1 cellular context compared by ENCODE assay signal in the genomic region with DNA sequence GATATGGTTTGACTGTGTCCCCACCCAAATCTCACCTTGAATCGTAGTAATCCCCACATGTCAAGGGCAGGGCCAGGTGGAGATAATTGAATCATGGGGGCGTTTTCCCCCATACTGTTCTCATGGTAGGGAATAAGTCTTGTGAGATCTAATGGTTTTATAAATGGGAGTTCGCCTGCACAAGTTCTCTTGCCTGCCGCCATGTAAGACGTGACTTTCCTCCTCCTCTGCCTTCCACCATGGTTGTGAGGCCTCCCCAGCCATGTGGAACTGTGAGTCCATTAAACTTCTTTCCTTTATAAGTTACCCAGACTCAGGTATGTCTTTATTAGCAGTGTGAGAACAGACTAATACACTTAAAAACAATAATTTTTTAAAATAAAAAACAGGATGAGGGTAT. TPM values are rescaled to one million over a fixed set of nuclear protein-coding genes. Genes with fewer than 3 reads are reported as not detected.
"Had no signal": no experiment of that assay in that cellular context is flagged by ENCODE, and none has a peak within 500 bp of the region (broad histone marks: within the 10 kb centered on the region; RNA-seq: fewer than 3 reads in every experiment).

No MANE protein-coding gene starts in this region.

RNA-seq across cellular contexts. Expression of gene SPRY4, which starts 52.2 kb away (rescaled TPM):
- total RNA-seq: OCI-LY7 had no signal
